Comparison of ENCODE assay signal across 1 cellular context in the genomic region with DNA sequence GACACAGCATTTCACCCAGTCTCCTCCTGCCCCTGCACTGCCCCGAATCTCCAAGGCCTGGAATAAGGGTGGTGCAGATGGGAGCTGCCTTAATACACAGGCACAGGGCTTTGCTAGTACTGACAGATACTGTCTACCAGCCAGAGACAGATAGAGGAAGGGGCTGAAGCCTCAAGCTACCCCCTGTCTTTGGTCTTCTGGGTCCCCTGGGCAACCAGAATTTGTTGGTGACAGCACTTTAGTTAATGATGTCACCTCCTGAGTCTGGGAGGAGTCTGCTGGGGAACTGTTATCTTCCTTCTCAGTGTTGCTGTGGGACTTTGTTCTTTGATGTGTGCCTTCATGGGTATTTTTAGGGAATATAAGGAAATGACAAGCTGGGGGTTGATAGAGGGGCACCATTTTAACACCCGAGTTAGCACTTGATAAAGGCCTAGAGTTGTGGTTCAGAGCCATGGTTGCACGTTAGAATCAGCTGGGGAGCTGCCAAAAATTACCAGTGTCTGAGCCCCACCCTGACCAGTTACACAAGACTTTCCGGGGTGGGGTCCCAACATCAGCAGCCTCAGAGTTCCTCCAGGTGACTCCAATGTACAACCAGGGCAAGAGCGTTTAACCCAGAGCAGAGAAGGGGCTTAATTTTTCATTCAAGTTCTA.
TF ChIP-seq lines count a peak whose summit lies in the region.

No MANE protein-coding gene starts in this region.

TF ChIP-seq in K562, 482 proteins besides CTCF, POLR2A, EP300 and RAD21 (continued from another document and continues in another):
- TF ChIP-seq ZNF518B (CRISPR knock-in tag; IDR thresholded peaks at IDR 0.05), result no peak
- TF ChIP-seq ZBTB17 (CRISPR knock-in tag; IDR thresholded peaks at IDR 0.05), result no peak
- no peak for TF ChIP-seq TRIM28 (IDR thresholded peaks at IDR 0.05)
- TF ChIP-seq ZNF197 (CRISPR knock-in tag; IDR thresholded peaks at IDR 0.05; ENCODE audit: low read depth), result no peak
- no peak for TF ChIP-seq POLR2B (IDR thresholded peaks at IDR 0.05; ENCODE audit: low read depth, partially characterized antibody)
- no peak for TF ChIP-seq NFE2L1 (tag; IDR thresholded peaks at IDR 0.05; ENCODE audit: borderline replicate concordance, low read depth)
- 0 out of 4 replicates have a peak, but pooled peaks of 1 of the 2 experiments have one; percentile 28 for TF ChIP-seq MAZ (CRISPR knock-in tag; conservative IDR thresholded peaks at IDR 0.05 in 1 of 2, IDR thresholded peaks at IDR 0.05 in 1 of 2)
- no peak for TF ChIP-seq PBX2 (CRISPR knock-in tag; IDR thresholded peaks at IDR 0.05; ENCODE audit: low read depth)
- TF ChIP-seq PBX2 (tag; conservative IDR thresholded peaks at IDR 0.05; ENCODE audit: low read depth), result no peak
- no peak for TF ChIP-seq KDM4B (IDR thresholded peaks at IDR 0.05; ENCODE audit: borderline replicate concordance in 2 of 2, low read depth in 1 of 2)
- no peak for TF ChIP-seq GATAD2B (IDR thresholded peaks at IDR 0.05; ENCODE audit: borderline replicate concordance)
- TF ChIP-seq ZNF644 (tag; IDR thresholded peaks at IDR 0.05; ENCODE audit: low read depth), result no peak
- no peak; the same call in 1 of the 2 replicates for TF ChIP-seq EP400 (IDR thresholded peaks at IDR 0.05)
- no peak for TF ChIP-seq FOXP1 (CRISPR knock-in tag; IDR thresholded peaks at IDR 0.05)
- no peak for TF ChIP-seq IRF2 (CRISPR knock-in tag; IDR thresholded peaks at IDR 0.05)
- TF ChIP-seq, protein P1, sequence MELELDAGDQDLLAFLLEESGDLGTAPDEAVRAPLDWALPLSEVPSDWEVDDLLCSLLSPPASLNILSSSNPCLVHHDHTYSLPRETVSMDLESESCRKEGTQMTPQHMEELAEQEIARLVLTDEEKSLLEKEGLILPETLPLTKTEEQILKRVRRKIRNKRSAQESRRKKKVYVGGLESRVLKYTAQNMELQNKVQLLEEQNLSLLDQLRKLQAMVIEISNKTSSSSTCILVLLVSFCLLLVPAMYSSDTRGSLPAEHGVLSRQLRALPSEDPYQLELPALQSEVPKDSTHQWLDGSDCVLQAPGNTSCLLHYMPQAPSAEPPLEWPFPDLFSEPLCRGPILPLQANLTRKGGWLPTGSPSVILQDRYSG (tag; conservative IDR thresholded peaks at IDR 0.05; ENCODE audit: low read depth), result no peak
- no peak for TF ChIP-seq GABPB2 (CRISPR knock-in tag; conservative IDR thresholded peaks at IDR 0.05)
- TF ChIP-seq MED1 (CRISPR knock-in tag; IDR thresholded peaks at IDR 0.05; ENCODE audit: borderline replicate concordance), result no peak
- TF ChIP-seq, protein P2, sequence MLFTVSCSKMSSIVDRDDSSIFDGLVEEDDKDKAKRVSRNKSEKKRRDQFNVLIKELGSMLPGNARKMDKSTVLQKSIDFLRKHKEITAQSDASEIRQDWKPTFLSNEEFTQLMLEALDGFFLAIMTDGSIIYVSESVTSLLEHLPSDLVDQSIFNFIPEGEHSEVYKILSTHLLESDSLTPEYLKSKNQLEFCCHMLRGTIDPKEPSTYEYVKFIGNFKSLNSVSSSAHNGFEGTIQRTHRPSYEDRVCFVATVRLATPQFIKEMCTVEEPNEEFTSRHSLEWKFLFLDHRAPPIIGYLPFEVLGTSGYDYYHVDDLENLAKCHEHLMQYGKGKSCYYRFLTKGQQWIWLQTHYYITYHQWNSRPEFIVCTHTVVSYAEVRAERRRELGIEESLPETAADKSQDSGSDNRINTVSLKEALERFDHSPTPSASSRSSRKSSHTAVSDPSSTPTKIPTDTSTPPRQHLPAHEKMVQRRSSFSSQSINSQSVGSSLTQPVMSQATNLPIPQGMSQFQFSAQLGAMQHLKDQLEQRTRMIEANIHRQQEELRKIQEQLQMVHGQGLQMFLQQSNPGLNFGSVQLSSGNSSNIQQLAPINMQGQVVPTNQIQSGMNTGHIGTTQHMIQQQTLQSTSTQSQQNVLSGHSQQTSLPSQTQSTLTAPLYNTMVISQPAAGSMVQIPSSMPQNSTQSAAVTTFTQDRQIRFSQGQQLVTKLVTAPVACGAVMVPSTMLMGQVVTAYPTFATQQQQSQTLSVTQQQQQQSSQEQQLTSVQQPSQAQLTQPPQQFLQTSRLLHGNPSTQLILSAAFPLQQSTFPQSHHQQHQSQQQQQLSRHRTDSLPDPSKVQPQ (CRISPR knock-in tag; IDR thresholded peaks at IDR 0.05; ENCODE audit: borderline replicate concordance), result no peak
- TF ChIP-seq ZNF354B (CRISPR knock-in tag; IDR thresholded peaks at IDR 0.05), result no peak
- TF ChIP-seq NONO (IDR thresholded peaks at IDR 0.05; ENCODE audit: low read depth in 2 of 2, low read length in 1 of 2), result 0 out of 4 replicates have a peak, but pooled peaks of 1 of the 2 experiments have one; percentile 65
- TF ChIP-seq BRF1 (IDR thresholded peaks at IDR 0.05; ENCODE audit: borderline replicate concordance, extremely low read depth, insufficient read length), result no peak
- TF ChIP-seq SMARCE1 (IDR thresholded peaks at IDR 0.05), result 0 out of 2 replicates have a peak, but pooled peaks have one; percentile 32
- TF ChIP-seq ZNF586 (CRISPR knock-in tag; conservative IDR thresholded peaks at IDR 0.05), result no peak
- TF ChIP-seq ESRRA (IDR thresholded peaks at IDR 0.05; ENCODE audit: borderline replicate concordance, low read depth), result no peak
- TF ChIP-seq, protein P3, sequence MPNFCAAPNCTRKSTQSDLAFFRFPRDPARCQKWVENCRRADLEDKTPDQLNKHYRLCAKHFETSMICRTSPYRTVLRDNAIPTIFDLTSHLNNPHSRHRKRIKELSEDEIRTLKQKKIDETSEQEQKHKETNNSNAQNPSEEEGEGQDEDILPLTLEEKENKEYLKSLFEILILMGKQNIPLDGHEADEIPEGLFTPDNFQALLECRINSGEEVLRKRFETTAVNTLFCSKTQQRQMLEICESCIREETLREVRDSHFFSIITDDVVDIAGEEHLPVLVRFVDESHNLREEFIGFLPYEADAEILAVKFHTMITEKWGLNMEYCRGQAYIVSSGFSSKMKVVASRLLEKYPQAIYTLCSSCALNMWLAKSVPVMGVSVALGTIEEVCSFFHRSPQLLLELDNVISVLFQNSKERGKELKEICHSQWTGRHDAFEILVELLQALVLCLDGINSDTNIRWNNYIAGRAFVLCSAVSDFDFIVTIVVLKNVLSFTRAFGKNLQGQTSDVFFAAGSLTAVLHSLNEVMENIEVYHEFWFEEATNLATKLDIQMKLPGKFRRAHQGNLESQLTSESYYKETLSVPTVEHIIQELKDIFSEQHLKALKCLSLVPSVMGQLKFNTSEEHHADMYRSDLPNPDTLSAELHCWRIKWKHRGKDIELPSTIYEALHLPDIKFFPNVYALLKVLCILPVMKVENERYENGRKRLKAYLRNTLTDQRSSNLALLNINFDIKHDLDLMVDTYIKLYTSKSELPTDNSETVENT (CRISPR knock-in tag; IDR thresholded peaks at IDR 0.05), result no peak
- TF ChIP-seq MCM2 (IDR thresholded peaks at IDR 0.05; ENCODE audit: low read depth), result no peak
- no peak for TF ChIP-seq DLX4 (CRISPR knock-in tag; IDR thresholded peaks at IDR 0.05)
- TF ChIP-seq, protein P4, sequence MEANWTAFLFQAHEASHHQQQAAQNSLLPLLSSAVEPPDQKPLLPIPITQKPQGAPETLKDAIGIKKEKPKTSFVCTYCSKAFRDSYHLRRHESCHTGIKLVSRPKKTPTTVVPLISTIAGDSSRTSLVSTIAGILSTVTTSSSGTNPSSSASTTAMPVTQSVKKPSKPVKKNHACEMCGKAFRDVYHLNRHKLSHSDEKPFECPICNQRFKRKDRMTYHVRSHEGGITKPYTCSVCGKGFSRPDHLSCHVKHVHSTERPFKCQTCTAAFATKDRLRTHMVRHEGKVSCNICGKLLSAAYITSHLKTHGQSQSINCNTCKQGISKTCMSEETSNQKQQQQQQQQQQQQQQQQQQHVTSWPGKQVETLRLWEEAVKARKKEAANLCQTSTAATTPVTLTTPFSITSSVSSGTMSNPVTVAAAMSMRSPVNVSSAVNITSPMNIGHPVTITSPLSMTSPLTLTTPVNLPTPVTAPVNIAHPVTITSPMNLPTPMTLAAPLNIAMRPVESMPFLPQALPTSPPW (CRISPR knock-in tag; IDR thresholded peaks at IDR 0.05), result peak; percentile 17; the same call in 1 of the 2 replicates
- no peak for TF ChIP-seq BCLAF1 (IDR thresholded peaks at IDR 0.05; ENCODE audit: borderline replicate concordance in 1 of 2, control insufficient read depth in 1 of 2, low read depth in 2 of 2, low read length in 1 of 2)
- no peak for TF ChIP-seq ZBTB43 (CRISPR knock-in tag; IDR thresholded peaks at IDR 0.05)
- no peak for TF ChIP-seq FUS (optimal IDR thresholded peaks at IDR 0.05; ENCODE audit: low read depth, low read length)
- TF ChIP-seq, protein P5, sequence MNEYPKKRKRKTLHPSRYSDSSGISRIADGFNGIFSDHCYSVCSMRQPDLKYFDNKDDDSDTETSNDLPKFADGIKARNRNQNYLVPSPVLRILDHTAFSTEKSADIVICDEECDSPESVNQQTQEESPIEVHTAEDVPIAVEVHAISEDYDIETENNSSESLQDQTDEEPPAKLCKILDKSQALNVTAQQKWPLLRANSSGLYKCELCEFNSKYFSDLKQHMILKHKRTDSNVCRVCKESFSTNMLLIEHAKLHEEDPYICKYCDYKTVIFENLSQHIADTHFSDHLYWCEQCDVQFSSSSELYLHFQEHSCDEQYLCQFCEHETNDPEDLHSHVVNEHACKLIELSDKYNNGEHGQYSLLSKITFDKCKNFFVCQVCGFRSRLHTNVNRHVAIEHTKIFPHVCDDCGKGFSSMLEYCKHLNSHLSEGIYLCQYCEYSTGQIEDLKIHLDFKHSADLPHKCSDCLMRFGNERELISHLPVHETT (CRISPR knock-in tag; conservative IDR thresholded peaks at IDR 0.05 in 1 of 2, IDR thresholded peaks at IDR 0.05 in 1 of 2), result 0 out of 4 replicates have a peak, but pooled peaks of 1 of the 2 experiments have one; percentile 25
- TF ChIP-seq GTF2A2 (tag; IDR thresholded peaks at IDR 0.05), result no peak
- no peak for TF ChIP-seq ZFP1 (CRISPR knock-in tag; IDR thresholded peaks at IDR 0.05)
